ENCODE assay signal across 17 cellular contexts in the genomic region with DNA sequence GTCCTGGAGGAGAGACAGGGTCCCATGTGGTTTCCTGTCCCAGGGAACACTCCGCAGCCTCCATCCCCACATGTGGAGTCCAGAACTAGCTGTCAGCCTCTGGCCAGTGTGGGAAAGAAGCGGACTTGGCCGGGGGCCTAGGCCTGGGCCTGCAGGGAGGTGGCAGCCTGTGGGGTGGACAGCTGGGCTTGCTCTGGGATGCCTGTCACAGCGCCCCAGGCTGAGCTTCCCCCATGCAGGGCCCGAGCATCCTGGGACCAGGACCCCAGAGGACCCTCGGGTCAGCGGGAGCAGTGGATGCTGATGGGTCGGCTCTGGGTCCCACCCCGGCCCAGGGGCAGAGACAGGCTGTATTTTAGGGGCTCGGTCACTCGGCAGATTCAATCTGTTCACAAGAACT. TPM values are rescaled to one million over a fixed set of nuclear protein-coding genes. Genes with fewer than 3 reads are reported as not detected.
"Had no signal": no experiment of that assay in that cellular context is flagged by ENCODE, and none has a peak within 500 bp of the region (broad histone marks: within the 10 kb centered on the region; RNA-seq: fewer than 3 reads in every experiment).

No MANE protein-coding gene starts in this region.

- H3K27ac ChIP-seq: adrenal gland, skin epidermis, thyroid gland, uterus had no signal

- H3K27me3 ChIP-seq: adrenal gland, thyroid gland, uterus had no signal

- H3K4me3 Mint-ChIP-seq: activated T-cell treated with anti-CD3 and anti-CD28 coated beads, Interleukin-2, amount 50 U/mL, for 24 hours; nephron progenitor cell had no signal

- H3K9me3 ChIP-seq: adrenal gland, thyroid gland, uterus had no signal

- H3K36me3 ChIP-seq: adrenal gland, thyroid gland, uterus had no signal

- H3K27ac Mint-ChIP-seq: activated T-cell treated with anti-CD3 and anti-CD28 coated beads, Interleukin-2, amount 50 U/mL, for 24 hours; nephron progenitor cell had no signal

- H3K4me3 ChIP-seq: adrenal gland, skin epidermis, thyroid gland, uterus had no signal

- H3K27me3 Mint-ChIP-seq: activated T-cell treated with anti-CD3 and anti-CD28 coated beads, Interleukin-2, amount 50 U/mL, for 24 hours had no signal

- H3K4me1 ChIP-seq: adrenal gland, uterus had no signal

- DNase-seq: activated CD4-positive, alpha-beta T cell treated with anti-CD3 and anti-CD28 coated beads for 4 hours; activated gamma-delta T cell treated with Interleukin-2 at 50 U/mL for 16 hours; central memory CD4-positive, alpha-beta T cell; cortex of kidney; effector memory CD4-positive, alpha-beta T cell; nephron progenitor cell; T-helper 9 cell; uterus had no signal

- H3K9me3 Mint-ChIP-seq: activated T-cell treated with anti-CD3 and anti-CD28 coated beads, Interleukin-2, amount 50 U/mL, for 24 hours; nephron progenitor cell had no signal

RNA-seq across cellular contexts. Expression of a gene that starts 47.5 kb away (rescaled TPM):
- total RNA-seq: adrenal gland, fibroblast of lung, frontal cortex, mucosa of gallbladder, omental fat pad, SK-MEL-5, thyroid gland had no signal
- polyA plus RNA-seq: adrenal gland, fibroblast of lung had no signal
